ENCODE assay signal across 1 cellular context in genomic region chr9:73441890-73442818, GRCh38.
TF ChIP-seq lines count a peak whose summit lies in the region.

No MANE protein-coding gene starts in this region.

TF ChIP-seq in GM23338, 12 proteins besides CTCF, POLR2A, EP300 and RAD21 (continued from another document):
- TF ChIP-seq, protein P1, sequence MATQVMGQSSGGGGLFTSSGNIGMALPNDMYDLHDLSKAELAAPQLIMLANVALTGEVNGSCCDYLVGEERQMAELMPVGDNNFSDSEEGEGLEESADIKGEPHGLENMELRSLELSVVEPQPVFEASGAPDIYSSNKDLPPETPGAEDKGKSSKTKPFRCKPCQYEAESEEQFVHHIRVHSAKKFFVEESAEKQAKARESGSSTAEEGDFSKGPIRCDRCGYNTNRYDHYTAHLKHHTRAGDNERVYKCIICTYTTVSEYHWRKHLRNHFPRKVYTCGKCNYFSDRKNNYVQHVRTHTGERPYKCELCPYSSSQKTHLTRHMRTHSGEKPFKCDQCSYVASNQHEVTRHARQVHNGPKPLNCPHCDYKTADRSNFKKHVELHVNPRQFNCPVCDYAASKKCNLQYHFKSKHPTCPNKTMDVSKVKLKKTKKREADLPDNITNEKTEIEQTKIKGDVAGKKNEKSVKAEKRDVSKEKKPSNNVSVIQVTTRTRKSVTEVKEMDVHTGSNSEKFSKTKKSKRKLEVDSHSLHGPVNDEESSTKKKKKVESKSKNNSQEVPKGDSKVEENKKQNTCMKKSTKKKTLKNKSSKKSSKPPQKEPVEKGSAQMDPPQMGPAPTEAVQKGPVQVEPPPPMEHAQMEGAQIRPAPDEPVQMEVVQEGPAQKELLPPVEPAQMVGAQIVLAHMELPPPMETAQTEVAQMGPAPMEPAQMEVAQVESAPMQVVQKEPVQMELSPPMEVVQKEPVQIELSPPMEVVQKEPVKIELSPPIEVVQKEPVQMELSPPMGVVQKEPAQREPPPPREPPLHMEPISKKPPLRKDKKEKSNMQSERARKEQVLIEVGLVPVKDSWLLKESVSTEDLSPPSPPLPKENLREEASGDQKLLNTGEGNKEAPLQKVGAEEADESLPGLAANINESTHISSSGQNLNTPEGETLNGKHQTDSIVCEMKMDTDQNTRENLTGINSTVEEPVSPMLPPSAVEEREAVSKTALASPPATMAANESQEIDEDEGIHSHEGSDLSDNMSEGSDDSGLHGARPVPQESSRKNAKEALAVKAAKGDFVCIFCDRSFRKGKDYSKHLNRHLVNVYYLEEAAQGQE (IDR thresholded peaks at IDR 0.05; ENCODE audit: unreplicated experiment): no peak
- TF ChIP-seq ETS1 (IDR thresholded peaks at IDR 0.05): no peak
- TF ChIP-seq, protein P2, sequence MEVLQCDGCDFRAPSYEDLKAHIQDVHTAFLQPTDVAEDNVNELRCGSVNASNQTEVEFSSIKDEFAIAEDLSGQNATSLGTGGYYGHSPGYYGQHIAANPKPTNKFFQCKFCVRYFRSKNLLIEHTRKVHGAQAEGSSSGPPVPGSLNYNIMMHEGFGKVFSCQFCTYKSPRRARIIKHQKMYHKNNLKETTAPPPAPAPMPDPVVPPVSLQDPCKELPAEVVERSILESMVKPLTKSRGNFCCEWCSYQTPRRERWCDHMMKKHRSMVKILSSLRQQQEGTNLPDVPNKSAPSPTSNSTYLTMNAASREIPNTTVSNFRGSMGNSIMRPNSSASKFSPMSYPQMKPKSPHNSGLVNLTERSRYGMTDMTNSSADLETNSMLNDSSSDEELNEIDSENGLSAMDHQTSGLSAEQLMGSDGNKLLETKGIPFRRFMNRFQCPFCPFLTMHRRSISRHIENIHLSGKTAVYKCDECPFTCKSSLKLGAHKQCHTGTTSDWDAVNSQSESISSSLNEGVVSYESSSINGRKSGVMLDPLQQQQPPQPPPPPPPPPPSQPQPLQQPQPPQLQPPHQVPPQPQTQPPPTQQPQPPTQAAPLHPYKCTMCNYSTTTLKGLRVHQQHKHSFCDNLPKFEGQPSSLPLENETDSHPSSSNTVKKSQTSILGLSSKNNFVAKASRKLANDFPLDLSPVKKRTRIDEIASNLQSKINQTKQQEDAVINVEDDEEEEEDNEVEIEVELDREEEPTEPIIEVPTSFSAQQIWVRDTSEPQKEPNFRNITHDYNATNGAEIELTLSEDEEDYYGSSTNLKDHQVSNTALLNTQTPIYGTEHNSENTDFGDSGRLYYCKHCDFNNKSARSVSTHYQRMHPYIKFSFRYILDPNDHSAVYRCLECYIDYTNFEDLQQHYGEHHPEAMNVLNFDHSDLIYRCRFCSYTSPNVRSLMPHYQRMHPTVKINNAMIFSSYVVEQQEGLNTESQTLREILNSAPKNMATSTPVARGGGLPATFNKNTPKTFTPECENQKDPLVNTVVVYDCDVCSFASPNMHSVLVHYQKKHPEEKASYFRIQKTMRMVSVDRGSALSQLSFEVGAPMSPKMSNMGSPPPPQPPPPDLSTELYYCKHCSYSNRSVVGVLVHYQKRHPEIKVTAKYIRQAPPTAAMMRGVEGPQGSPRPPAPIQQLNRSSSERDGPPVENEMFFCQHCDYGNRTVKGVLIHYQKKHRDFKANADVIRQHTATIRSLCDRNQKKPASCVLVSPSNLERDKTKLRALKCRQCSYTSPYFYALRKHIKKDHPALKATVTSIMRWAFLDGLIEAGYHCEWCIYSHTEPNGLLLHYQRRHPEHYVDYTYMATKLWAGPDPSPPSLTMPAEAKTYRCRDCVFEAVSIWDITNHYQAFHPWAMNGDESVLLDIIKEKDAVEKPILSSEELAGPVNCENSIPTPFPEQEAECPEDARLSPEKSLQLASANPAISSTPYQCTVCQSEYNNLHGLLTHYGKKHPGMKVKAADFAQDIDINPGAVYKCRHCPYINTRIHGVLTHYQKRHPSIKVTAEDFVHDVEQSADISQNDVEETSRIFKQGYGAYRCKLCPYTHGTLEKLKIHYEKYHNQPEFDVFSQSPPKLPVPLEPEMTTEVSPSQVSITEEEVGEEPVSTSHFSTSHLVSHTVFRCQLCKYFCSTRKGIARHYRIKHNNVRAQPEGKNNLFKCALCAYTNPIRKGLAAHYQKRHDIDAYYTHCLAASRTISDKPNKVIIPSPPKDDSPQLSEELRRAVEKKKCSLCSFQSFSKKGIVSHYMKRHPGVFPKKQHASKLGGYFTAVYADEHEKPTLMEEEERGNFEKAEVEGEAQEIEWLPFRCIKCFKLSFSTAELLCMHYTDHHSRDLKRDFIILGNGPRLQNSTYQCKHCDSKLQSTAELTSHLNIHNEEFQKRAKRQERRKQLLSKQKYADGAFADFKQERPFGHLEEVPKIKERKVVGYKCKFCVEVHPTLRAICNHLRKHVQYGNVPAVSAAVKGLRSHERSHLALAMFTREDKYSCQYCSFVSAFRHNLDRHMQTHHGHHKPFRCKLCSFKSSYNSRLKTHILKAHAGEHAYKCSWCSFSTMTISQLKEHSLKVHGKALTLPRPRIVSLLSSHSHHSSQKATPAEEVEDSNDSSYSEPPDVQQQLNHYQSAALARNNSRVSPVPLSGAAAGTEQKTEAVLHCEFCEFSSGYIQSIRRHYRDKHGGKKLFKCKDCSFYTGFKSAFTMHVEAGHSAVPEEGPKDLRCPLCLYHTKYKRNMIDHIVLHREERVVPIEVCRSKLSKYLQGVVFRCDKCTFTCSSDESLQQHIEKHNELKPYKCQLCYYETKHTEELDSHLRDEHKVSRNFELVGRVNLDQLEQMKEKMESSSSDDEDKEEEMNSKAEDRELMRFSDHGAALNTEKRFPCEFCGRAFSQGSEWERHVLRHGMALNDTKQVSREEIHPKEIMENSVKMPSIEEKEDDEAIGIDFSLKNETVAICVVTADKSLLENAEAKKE (CRISPR knock-in tag; IDR thresholded peaks at IDR 0.05): peak; percentile 90
- TF ChIP-seq EZH2phosphoT487 (IDR thresholded peaks at IDR 0.05; ENCODE audit: unreplicated experiment): no peak
- TF ChIP-seq ZNF331 (CRISPR knock-in tag; IDR thresholded peaks at IDR 0.05; ENCODE audit: low read depth): no peak
TF ChIP-seq in GM23338: peak in this region for 2.
